In the genomic region with DNA sequence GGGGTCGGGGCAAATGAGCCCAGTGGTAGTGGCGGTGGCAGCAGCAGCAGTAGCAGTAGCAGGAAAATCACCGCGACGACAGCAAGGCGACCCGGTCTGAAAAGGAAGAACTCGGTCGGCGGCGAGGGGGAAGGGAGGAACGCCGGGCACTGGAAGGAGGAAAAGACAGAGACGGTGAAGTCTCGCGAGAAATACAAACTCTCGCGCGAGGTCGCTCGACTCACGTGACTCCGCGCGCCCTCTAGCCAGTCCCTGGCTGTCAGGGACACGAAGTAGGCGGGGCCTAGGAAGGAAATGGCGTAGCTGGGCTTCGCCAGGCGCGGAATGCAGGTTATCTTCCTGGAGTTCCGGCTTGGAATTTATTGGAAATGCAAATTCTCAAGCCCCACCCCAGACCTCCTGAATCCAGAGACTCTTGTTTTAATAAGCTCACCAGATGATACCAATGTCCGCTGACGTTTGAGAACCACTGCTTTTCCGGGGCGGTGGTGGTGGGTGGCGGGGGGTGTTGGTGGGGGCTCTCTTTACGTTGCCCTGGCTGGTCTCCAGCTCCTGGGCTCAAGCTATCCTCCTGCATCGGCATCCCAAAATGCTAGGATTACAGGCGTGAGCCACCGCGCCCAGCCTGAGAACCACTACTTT, we compare ENCODE assay signal across 8 cellular contexts. TPM values are rescaled to one million over a fixed set of nuclear protein-coding genes. Genes with fewer than 3 reads are reported as not detected.
DNase-seq lines count a peak whose midpoint lies in the region; ATAC-seq lines count a peak whose summit lies in the region.

A gene (minus strand): TSS at position 141 of the 642 bp plus-strand sequence. CDS start 1,333 bp downstream, outside the sequence.

- no peaks in the 10 kb centered on the region for H3K27me3 ChIP-seq in rectal smooth muscle tissue (ENCODE audit: control insufficient read depth, insufficient read depth, low read length)
- no peaks in the 10 kb centered on the region for H3K27me3 ChIP-seq in aorta (ENCODE audit: control insufficient read depth in 1 of 2, insufficient read depth in 2 of 2, low read length in 1 of 2)

- DNase-seq in NCI-H2081 (lab: John Stamatoyannopoulos, UW) (peak; percentile 92 to 96), T1000 (lab: John Stamatoyannopoulos, UW) (peak; percentile 96), astrocyte of the hippocampus (ENCODE audit: low read depth, low spot score) (peak; percentile 99), hepatic stellate cell (ENCODE audit: low spot score) (peak; percentile 89), aorta (peak; percentile 98 to 99)

- WGBS in aorta, 2 donors, result 0 to 1% methylated on average over 42 of the region's 42 CpGs

- H3K4me3 ChIP-seq in rectal smooth muscle tissue (ENCODE audit: low read length) (peak within 1 kb of the TSS; percentile 71), aorta (ENCODE audit: low read length in 2 of 2) (peak within 1 kb of the TSS; percentile 93 to 99)

- intact Hi-C loops in aorta (cut with DNase I), result loop anchor here in 1 of 2 donors (5.0 kb wide), 1 partner anchor 197 kb away; no protein-coding TSS in a partner anchor

- H3K4me1 ChIP-seq in rectal smooth muscle tissue (ENCODE audit: control insufficient read depth, insufficient read depth, low read length), result peaks cover 14% of the 10 kb centered on the region
- H3K4me1 ChIP-seq in aorta (ENCODE audit: control insufficient read depth in 1 of 2, insufficient read depth in 2 of 2, low read length in 2 of 2), result peaks cover 3 to 5% of the 10 kb centered on the region in 2 donors

- H3K27ac ChIP-seq in rectal smooth muscle tissue (ENCODE audit: low read depth, low read length), result peak within 1 kb of the TSS; percentile 92
- H3K27ac ChIP-seq in aorta (ENCODE audit: low read depth in 1 of 2, low read length in 2 of 2), result peak within 1 kb of the TSS; percentile 89 to 96

- H3K36me3 ChIP-seq in rectal smooth muscle tissue (ENCODE audit: control insufficient read depth, insufficient read depth, low read length) (peaks cover 8% of the 10 kb centered on the region), aorta (ENCODE audit: control insufficient read depth in 1 of 2, insufficient read depth in 2 of 2, low read length in 1 of 2) (peaks cover 2 to 3% of the 10 kb centered on the region in 2 donors)

- peak within 1 kb of the TSS; percentile 39 for H3K9ac ChIP-seq in rectal smooth muscle tissue (ENCODE audit: low read length)

- ATAC-seq in GM18508 (IDR thresholded peaks at IDR 0.05; ENCODE audit: insufficient read depth, unreplicated experiment), result peak; percentile 85
- peak; percentile 92 for ATAC-seq in HG03025 (IDR thresholded peaks at IDR 0.05; ENCODE audit: low FRiP score, unreplicated experiment)
- ATAC-seq in aorta (ENCODE audit: low FRiP score), result peak; percentile 99

- H3K9me3 ChIP-seq in aorta (ENCODE audit: control insufficient read depth, low read length), result no peaks in the 10 kb centered on the region

RNA-seq across cellular contexts. Expression of the gene that starts here (rescaled TPM):
- total RNA-seq in aorta, result 10 to 100 TPM; 31.9 to 34.2 TPM
- 10 to 100 TPM; 18.2 to 19.0 TPM for polyA plus RNA-seq in aorta

Comparison
In these comparisons a context has a peak if more than half of its experiments do, and no peak if none do; other contexts are left out.
1. Peak in every context shown above with its lines: DNase-seq, ATAC-seq, H3K4me3 ChIP-seq and H3K27ac ChIP-seq.